In the genomic region with DNA sequence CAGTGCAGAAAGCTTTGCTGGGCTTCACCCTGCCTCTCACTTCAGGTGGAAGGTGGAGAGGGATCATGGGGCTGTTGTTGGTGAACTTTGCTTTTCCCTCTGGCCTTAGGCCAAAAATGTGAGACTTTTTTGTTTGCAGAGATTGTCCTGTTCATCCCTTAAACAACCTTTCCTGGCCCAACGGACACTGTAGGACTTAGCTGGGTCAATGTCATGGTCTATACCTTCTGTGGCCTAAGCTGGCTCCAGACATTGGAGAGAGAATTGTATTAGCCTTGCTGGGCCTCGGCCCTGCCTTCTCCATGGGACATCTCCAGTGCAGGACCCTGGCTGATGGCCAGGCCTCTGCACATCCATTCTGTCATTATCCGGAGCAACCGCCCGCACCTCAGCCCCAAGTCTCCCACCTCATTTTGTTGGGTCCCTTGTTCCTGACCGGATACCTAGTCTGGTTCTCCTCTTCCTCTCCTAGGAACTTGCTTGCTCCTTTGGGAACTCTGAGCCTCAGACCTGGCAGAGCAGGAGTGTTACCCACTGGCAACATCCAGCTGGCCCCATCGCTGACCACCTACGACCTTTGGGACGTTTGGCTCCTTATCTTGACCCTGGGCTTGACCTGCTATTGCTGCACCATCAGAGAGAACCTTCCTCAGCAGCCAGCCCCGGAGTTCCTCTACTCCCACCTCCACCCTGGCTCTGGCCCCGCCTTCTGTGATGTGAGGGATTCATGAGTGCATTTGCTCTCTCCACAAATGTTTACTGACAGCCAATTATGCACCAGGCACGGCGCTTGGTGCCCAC, we compare ENCODE assay signal across 24 cellular contexts.
"Had no signal": no experiment of that assay in that cellular context is flagged by ENCODE, and none has a peak within 500 bp of the region (broad histone marks: within the 10 kb centered on the region; RNA-seq: fewer than 3 reads in every experiment).

No MANE protein-coding gene starts in this region.

- ATAC-seq: gastroesophageal sphincter, left ventricle myocardium superior, psoas muscle, sciatic nerve had no signal

- DNase-seq: colonic mucosa; dermis blood vessel endothelial cell; esophagus squamous epithelium; foreskin fibroblast; glutamatergic neuron; islet precursor cell; left ventricle myocardium superior; mesenchymal stem cell; midbrain; naive B cell; psoas muscle; retina; stimulated activated CD4-positive, alpha-beta T cell treated with anti-CD3 and anti-CD28 coated beads, Interleukin-12 subunit alpha, Interleukin-12 subunit beta, amount 100 ng/mL, for 4 hours; stimulated activated naive CD4-positive, alpha-beta T cell; stomach; substantia nigra; transverse colon had no signal

- H3K79me2 ChIP-seq: parathyroid adenoma had no signal

- H3K27me3 ChIP-seq: colonic mucosa, esophagus squamous epithelium, gastroesophageal sphincter, stomach, transverse colon had no signal

- H3K9me3 ChIP-seq: colonic mucosa, esophagus squamous epithelium, gastroesophageal sphincter, psoas muscle, stomach, thoracic aorta, transverse colon had no signal

- H2AFZ ChIP-seq: parathyroid adenoma had no signal

- H3K4me3 ChIP-seq: colonic mucosa, esophagus squamous epithelium, gastroesophageal sphincter, lung, psoas muscle, skin epidermis, stomach, thoracic aorta, transverse colon had no signal

- H3K36me3 Mint-ChIP-seq: naive B cell had no signal

- H3K4me1 ChIP-seq: parathyroid adenoma, psoas muscle had no signal

- H3K9me3 Mint-ChIP-seq: naive B cell, nephron had no signal

- H3K36me3 ChIP-seq: colonic mucosa, esophagus squamous epithelium, gastroesophageal sphincter, stomach, thoracic aorta, transverse colon had no signal

- H3K27ac ChIP-seq: colonic mucosa, esophagus squamous epithelium, gastroesophageal sphincter, parathyroid adenoma, psoas muscle, skin epidermis, stomach, thoracic aorta, transverse colon had no signal

- H3K4me3 Mint-ChIP-seq: naive B cell, nephron had no signal
